In the genomic region with DNA sequence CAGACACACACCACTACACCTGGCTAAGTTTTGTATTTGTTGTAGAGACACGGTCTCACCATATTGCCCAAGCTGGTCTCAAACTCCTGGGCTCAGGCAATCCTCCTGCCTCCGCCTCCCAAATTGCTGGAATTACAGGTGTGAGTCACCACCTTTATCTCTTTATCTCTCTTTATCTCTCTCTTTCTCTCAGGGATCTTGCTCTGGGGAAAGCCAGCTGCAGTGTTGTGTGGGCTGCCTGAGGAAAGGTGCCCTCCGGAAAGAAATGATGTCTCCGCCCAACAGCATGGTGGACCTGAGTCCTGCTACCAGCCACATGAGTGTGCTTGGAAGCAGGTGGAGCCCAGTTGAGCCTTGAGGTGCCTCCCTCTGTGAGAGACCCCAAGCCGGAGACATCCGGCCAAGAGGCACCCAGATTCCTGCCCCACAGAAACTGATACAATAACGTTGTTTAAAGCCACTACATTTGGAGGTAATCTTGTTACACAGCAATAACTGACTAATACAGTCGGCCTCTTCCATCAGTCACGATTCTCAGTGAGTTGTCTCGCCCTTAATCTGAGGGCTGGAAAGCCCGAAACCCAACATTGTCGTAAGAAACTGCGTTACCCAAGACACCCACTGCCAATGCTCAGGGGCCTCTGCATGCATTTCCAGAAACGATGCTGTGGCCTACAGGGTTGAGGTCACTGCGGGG, we compare ENCODE assay signal across 1 cellular context.
TF ChIP-seq lines count a peak whose summit lies in the region.

No MANE protein-coding gene starts in this region.

TF ChIP-seq in H1, 55 proteins besides CTCF, POLR2A, EP300 and RAD21:
- TF ChIP-seq ZNF274 (IDR thresholded peaks at IDR 0.05; ENCODE audit: borderline replicate concordance, extremely low read depth, low read length) (no peak), NANOG (IDR thresholded peaks at IDR 0.05; ENCODE audit: insufficient read depth, low read depth, low read length, poor library complexity, severe bottlenecking) (no peak), EGR1 (IDR thresholded peaks at IDR 0.05; ENCODE audit: borderline replicate concordance, low read depth, low read length) (no peak), TCF12 (IDR thresholded peaks at IDR 0.05; ENCODE audit: low read depth, low read length) (no peak), TEAD4 (IDR thresholded peaks at IDR 0.05; ENCODE audit: low read depth, low read length) (no peak), CHD1 (IDR thresholded peaks at IDR 0.05; ENCODE audit: low read depth, low read length) (no peak), SRF (IDR thresholded peaks at IDR 0.05; ENCODE audit: low read depth, low read length) (no peak), SIRT6 (IDR thresholded peaks at IDR 0.05; ENCODE audit: low read length) (no peak), GABPA (IDR thresholded peaks at IDR 0.05; ENCODE audit: borderline replicate concordance, insufficient read depth, low read length) (no peak), YY1 (IDR thresholded peaks at IDR 0.05; ENCODE audit: low read depth, low read length) (no peak), HDAC2 (IDR thresholded peaks at IDR 0.05; ENCODE audit: borderline replicate concordance in 1 of 2, low read depth in 2 of 2, low read length in 2 of 2) (no peak), RNF2 (IDR thresholded peaks at IDR 0.05; ENCODE audit: borderline replicate concordance, low read depth, low read length, missing control alignments, poor library complexity, severe bottlenecking) (no peak), PHF8 (conservative IDR thresholded peaks at IDR 0.05; ENCODE audit: low read depth, low read length) (no peak), RFX5 (IDR thresholded peaks at IDR 0.05; ENCODE audit: borderline replicate concordance, low read depth, low read length) (no peak), HDAC6 (IDR thresholded peaks at IDR 0.05; ENCODE audit: low read depth, low read length) (no peak), SP2 (IDR thresholded peaks at IDR 0.05; ENCODE audit: low read length) (no peak)
- TF ChIP-seq, protein P1, sequence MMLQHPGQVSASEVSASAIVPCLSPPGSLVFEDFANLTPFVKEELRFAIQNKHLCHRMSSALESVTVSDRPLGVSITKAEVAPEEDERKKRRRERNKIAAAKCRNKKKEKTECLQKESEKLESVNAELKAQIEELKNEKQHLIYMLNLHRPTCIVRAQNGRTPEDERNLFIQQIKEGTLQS (IDR thresholded peaks at IDR 0.05; ENCODE audit: insufficient read depth, low read depth, low read length) = no peak
- TF ChIP-seq, protein P2, sequence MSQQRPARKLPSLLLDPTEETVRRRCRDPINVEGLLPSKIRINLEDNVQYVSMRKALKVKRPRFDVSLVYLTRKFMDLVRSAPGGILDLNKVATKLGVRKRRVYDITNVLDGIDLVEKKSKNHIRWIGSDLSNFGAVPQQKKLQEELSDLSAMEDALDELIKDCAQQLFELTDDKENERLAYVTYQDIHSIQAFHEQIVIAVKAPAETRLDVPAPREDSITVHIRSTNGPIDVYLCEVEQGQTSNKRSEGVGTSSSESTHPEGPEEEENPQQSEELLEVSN (IDR thresholded peaks at IDR 0.05) = no peak
TF ChIP-seq in H1: peak in this region for 0.
